ENCODE assay signal across 1 cellular context in genomic region chr17:44389723-44390202, GRCh38.
A peak's percentile ranks its signal among the peaks of the same experiment; 100 is the strongest.
TF ChIP-seq lines count a peak whose summit lies in the region.

No MANE protein-coding gene starts in this region.

TF ChIP-seq in K562, 482 proteins besides CTCF, POLR2A, EP300 and RAD21 (continued from another document and continues in another):
- 0 out of 4 replicates have a peak, but pooled peaks of 1 of the 2 experiments have one; percentile 26 for TF ChIP-seq BCLAF1 (IDR thresholded peaks at IDR 0.05; ENCODE audit: borderline replicate concordance in 1 of 2, control insufficient read depth in 1 of 2, low read depth in 2 of 2, low read length in 1 of 2)
- TF ChIP-seq, protein P1, sequence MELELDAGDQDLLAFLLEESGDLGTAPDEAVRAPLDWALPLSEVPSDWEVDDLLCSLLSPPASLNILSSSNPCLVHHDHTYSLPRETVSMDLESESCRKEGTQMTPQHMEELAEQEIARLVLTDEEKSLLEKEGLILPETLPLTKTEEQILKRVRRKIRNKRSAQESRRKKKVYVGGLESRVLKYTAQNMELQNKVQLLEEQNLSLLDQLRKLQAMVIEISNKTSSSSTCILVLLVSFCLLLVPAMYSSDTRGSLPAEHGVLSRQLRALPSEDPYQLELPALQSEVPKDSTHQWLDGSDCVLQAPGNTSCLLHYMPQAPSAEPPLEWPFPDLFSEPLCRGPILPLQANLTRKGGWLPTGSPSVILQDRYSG (tag; conservative IDR thresholded peaks at IDR 0.05; ENCODE audit: low read depth): peak; percentile 79; the same call in 1 of the 2 replicates
- TF ChIP-seq ZNF134 (CRISPR knock-in tag; conservative IDR thresholded peaks at IDR 0.05): no peak
- no peak for TF ChIP-seq NRF1 (conservative IDR thresholded peaks at IDR 0.05 in 1 of 2, IDR thresholded peaks at IDR 0.05 in 1 of 2)
- TF ChIP-seq MEF2A (IDR thresholded peaks at IDR 0.05; ENCODE audit: control insufficient read depth, low read depth, low read length): 0 out of 2 replicates have a peak, but pooled peaks have one; percentile 27
- TF ChIP-seq MYBL2 (IDR thresholded peaks at IDR 0.05; ENCODE audit: low read depth): no peak
- TF ChIP-seq MYBL2 (CRISPR knock-in tag; IDR thresholded peaks at IDR 0.05; ENCODE audit: borderline replicate concordance): no peak
- no peak for TF ChIP-seq ZNF140 (CRISPR knock-in tag; IDR thresholded peaks at IDR 0.05)
- TF ChIP-seq, protein P2, sequence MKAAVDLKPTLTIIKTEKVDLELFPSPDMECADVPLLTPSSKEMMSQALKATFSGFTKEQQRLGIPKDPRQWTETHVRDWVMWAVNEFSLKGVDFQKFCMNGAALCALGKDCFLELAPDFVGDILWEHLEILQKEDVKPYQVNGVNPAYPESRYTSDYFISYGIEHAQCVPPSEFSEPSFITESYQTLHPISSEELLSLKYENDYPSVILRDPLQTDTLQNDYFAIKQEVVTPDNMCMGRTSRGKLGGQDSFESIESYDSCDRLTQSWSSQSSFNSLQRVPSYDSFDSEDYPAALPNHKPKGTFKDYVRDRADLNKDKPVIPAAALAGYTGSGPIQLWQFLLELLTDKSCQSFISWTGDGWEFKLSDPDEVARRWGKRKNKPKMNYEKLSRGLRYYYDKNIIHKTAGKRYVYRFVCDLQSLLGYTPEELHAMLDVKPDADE (conservative IDR thresholded peaks at IDR 0.05; ENCODE audit: control insufficient read depth, low read depth, low read length): peak; percentile 78
- TF ChIP-seq, protein P3, sequence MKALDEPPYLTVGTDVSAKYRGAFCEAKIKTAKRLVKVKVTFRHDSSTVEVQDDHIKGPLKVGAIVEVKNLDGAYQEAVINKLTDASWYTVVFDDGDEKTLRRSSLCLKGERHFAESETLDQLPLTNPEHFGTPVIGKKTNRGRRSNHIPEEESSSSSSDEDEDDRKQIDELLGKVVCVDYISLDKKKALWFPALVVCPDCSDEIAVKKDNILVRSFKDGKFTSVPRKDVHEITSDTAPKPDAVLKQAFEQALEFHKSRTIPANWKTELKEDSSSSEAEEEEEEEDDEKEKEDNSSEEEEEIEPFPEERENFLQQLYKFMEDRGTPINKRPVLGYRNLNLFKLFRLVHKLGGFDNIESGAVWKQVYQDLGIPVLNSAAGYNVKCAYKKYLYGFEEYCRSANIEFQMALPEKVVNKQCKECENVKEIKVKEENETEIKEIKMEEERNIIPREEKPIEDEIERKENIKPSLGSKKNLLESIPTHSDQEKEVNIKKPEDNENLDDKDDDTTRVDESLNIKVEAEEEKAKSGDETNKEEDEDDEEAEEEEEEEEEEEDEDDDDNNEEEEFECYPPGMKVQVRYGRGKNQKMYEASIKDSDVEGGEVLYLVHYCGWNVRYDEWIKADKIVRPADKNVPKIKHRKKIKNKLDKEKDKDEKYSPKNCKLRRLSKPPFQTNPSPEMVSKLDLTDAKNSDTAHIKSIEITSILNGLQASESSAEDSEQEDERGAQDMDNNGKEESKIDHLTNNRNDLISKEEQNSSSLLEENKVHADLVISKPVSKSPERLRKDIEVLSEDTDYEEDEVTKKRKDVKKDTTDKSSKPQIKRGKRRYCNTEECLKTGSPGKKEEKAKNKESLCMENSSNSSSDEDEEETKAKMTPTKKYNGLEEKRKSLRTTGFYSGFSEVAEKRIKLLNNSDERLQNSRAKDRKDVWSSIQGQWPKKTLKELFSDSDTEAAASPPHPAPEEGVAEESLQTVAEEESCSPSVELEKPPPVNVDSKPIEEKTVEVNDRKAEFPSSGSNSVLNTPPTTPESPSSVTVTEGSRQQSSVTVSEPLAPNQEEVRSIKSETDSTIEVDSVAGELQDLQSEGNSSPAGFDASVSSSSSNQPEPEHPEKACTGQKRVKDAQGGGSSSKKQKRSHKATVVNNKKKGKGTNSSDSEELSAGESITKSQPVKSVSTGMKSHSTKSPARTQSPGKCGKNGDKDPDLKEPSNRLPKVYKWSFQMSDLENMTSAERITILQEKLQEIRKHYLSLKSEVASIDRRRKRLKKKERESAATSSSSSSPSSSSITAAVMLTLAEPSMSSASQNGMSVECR (CRISPR knock-in tag; IDR thresholded peaks at IDR 0.05): no peak
- TF ChIP-seq, protein P4, sequence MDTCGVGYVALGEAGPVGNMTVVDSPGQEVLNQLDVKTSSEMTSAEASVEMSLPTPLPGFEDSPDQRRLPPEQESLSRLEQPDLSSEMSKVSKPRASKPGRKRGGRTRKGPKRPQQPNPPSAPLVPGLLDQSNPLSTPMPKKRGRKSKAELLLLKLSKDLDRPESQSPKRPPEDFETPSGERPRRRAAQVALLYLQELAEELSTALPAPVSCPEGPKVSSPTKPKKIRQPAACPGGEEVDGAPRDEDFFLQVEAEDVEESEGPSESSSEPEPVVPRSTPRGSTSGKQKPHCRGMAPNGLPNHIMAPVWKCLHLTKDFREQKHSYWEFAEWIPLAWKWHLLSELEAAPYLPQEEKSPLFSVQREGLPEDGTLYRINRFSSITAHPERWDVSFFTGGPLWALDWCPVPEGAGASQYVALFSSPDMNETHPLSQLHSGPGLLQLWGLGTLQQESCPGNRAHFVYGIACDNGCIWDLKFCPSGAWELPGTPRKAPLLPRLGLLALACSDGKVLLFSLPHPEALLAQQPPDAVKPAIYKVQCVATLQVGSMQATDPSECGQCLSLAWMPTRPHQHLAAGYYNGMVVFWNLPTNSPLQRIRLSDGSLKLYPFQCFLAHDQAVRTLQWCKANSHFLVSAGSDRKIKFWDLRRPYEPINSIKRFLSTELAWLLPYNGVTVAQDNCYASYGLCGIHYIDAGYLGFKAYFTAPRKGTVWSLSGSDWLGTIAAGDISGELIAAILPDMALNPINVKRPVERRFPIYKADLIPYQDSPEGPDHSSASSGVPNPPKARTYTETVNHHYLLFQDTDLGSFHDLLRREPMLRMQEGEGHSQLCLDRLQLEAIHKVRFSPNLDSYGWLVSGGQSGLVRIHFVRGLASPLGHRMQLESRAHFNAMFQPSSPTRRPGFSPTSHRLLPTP (IDR thresholded peaks at IDR 0.05; ENCODE audit: borderline replicate concordance, extremely low read depth, insufficient read length): no peak
- TF ChIP-seq BCL6 (CRISPR knock-in tag; IDR thresholded peaks at IDR 0.05): no peak
- no peak for TF ChIP-seq ZNF444 (CRISPR knock-in tag; IDR thresholded peaks at IDR 0.05)
- peak; percentile 95 for TF ChIP-seq CBFA2T3 (IDR thresholded peaks at IDR 0.05)
- TF ChIP-seq, protein P5, sequence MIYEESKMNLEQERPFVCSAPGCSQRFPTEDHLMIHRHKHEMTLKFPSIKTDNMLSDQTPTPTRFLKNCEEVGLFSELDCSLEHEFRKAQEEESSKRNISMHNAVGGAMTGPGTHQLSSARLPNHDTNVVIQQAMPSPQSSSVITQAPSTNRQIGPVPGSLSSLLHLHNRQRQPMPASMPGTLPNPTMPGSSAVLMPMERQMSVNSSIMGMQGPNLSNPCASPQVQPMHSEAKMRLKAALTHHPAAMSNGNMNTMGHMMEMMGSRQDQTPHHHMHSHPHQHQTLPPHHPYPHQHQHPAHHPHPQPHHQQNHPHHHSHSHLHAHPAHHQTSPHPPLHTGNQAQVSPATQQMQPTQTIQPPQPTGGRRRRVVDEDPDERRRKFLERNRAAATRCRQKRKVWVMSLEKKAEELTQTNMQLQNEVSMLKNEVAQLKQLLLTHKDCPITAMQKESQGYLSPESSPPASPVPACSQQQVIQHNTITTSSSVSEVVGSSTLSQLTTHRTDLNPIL (CRISPR knock-in tag; IDR thresholded peaks at IDR 0.05): no peak
- no peak for TF ChIP-seq ZNF76 (CRISPR knock-in tag; IDR thresholded peaks at IDR 0.05; ENCODE audit: borderline replicate concordance)
- no peak for TF ChIP-seq PPARD (CRISPR knock-in tag; IDR thresholded peaks at IDR 0.05)
- TF ChIP-seq TFAP4 (CRISPR knock-in tag; IDR thresholded peaks at IDR 0.05; ENCODE audit: borderline replicate concordance): peak; percentile 97
- no peak for TF ChIP-seq NR3C1 (CRISPR knock-in tag; IDR thresholded peaks at IDR 0.05)
- TF ChIP-seq POLR2AphosphoS2 (IDR thresholded peaks at IDR 0.05; ENCODE audit: low read length): no peak
- no peak for TF ChIP-seq ELK1 (CRISPR knock-in tag; IDR thresholded peaks at IDR 0.05)
- no peak for TF ChIP-seq CLOCK (CRISPR knock-in tag; IDR thresholded peaks at IDR 0.05; ENCODE audit: borderline replicate concordance)
- no peak for TF ChIP-seq U2AF1 (optimal IDR thresholded peaks at IDR 0.05; ENCODE audit: low read depth, low read length)
- no peak for TF ChIP-seq ZNF316 (IDR thresholded peaks at IDR 0.05)
- TF ChIP-seq TAF9B (IDR thresholded peaks at IDR 0.05; ENCODE audit: partially characterized antibody): peak; percentile 60
- no peak for TF ChIP-seq ZNF354B (CRISPR knock-in tag; IDR thresholded peaks at IDR 0.05)
- no peak for TF ChIP-seq OTX1 (CRISPR knock-in tag; IDR thresholded peaks at IDR 0.05)
- no peak for TF ChIP-seq COPS2 (conservative IDR thresholded peaks at IDR 0.05)
- TF ChIP-seq PRPF4 (IDR thresholded peaks at IDR 0.05; ENCODE audit: insufficient read depth, low read depth, low read length, poor library complexity, severe bottlenecking): no peak
- TF ChIP-seq, protein P6, sequence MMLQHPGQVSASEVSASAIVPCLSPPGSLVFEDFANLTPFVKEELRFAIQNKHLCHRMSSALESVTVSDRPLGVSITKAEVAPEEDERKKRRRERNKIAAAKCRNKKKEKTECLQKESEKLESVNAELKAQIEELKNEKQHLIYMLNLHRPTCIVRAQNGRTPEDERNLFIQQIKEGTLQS (IDR thresholded peaks at IDR 0.05): no peak
- TF ChIP-seq, protein P6 (CRISPR knock-in tag; conservative IDR thresholded peaks at IDR 0.05): no peak
- TF ChIP-seq SMARCE1 (IDR thresholded peaks at IDR 0.05): no peak; the same call in 1 of the 2 replicates
- no peak for TF ChIP-seq ZFP1 (CRISPR knock-in tag; IDR thresholded peaks at IDR 0.05)
- peak; percentile 0; the same call in 1 of the 2 replicates for TF ChIP-seq ZNF263 (CRISPR knock-in tag; IDR thresholded peaks at IDR 0.05; ENCODE audit: borderline replicate concordance)
- no peak for TF ChIP-seq PURB (CRISPR knock-in tag; IDR thresholded peaks at IDR 0.05; ENCODE audit: low read depth)
- peak; percentile 57 for TF ChIP-seq MAX (CRISPR knock-in tag; IDR thresholded peaks at IDR 0.05)
- TF ChIP-seq CBX5 (IDR thresholded peaks at IDR 0.05; ENCODE audit: borderline replicate concordance, low read depth): no peak
- no peak for TF ChIP-seq PCBP1 (IDR thresholded peaks at IDR 0.05; ENCODE audit: low read depth, low read length, poor library complexity, severe bottlenecking)
- TF ChIP-seq SMAD4 (CRISPR knock-in tag; conservative IDR thresholded peaks at IDR 0.05): no peak; the same call in 1 of the 2 replicates
- no peak for TF ChIP-seq ZNF764 (CRISPR knock-in tag; IDR thresholded peaks at IDR 0.05; ENCODE audit: low read depth)
- TF ChIP-seq ZBTB1 (CRISPR knock-in tag; IDR thresholded peaks at IDR 0.05; ENCODE audit: borderline replicate concordance, low read depth): no peak
- TF ChIP-seq ZNF77 (CRISPR knock-in tag; IDR thresholded peaks at IDR 0.05): no peak
- TF ChIP-seq DMBX1 (CRISPR knock-in tag; IDR thresholded peaks at IDR 0.05; ENCODE audit: borderline replicate concordance): no peak
- TF ChIP-seq ZNF311 (CRISPR knock-in tag; IDR thresholded peaks at IDR 0.05): no peak
